24 cellular contexts compared by ENCODE assay signal in the genomic region with DNA sequence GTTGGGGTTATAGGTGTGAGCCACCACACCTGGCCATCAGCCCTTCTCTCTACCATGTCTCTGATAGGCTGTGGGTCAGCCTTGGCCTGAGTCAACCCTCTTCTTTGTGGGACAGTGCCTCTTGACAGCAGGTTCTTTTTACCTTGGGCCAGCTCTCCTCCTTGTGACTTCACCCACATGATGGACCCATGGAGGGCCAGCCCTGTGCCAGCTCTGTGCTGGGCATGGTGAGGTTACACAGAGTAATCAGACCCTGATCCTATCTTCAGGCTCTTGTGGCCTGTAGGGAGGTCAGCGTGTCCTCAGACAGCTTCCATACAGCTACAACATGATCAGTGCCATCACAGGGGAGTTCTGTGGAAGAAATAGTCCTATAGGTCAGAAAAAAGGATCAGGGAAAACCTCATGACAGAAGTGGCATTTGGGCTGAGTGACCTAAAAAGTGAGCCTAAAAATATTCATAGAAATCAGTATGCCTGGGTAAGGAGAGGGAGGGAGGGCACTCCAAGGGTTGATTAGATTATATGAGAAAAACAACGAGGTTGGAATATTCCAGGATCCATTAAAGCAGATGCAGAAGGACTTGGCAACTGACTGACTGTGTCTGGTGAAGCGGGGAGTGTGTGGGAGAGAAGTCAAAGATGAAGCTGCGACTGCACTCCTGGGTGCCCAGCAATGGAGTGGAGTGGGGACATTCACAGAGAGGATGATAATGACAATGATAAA. TPM values are rescaled to one million over a fixed set of nuclear protein-coding genes. Genes with fewer than 3 reads are reported as not detected.
DNase-seq lines count a peak whose midpoint lies in the region; ATAC-seq and TF ChIP-seq lines count a peak whose summit lies in the region.
"Had no signal": no experiment of that assay in that cellular context is flagged by ENCODE, and none has a peak within 500 bp of the region (broad histone marks: within the 10 kb centered on the region; RNA-seq: fewer than 3 reads in every experiment).

No MANE protein-coding gene starts in this region.

- no peak overlapping the region for H3K4me3 ChIP-seq in sigmoid colon
- H3K4me3 ChIP-seq: PC-9 had no signal

- DNase-seq in activated CD8-positive, alpha-beta memory T cell treated with anti-CD3 and anti-CD28 coated beads for 24 hours: peak; percentile 13
- DNase-seq in activated CD8-positive, alpha-beta memory T cell treated with anti-CD3 and anti-CD28 coated beads, Interleukin-2, amount 50 U/mL, for 48 hours: no peak
- DNase-seq in activated B cell treated with CpG ODN at 0.5 μM for 24 hours: peak; percentile 3
- peak; percentile 27 for DNase-seq in islet precursor cell
- DNase-seq in sigmoid colon: peak; percentile 57
- no peak for DNase-seq in Ammon's horn (ENCODE audit: low spot score)
- no peak for DNase-seq in NOMO-1 (lab: John Stamatoyannopoulos, UW; ENCODE audit: unreplicated experiment in 2 of 2)
- DNase-seq: 8988T; Calu3; DMS153; MM.1S; NCI-H2029; NCI-H446; NCI-H524 treated with DMSO at 0.1 percent for 48 hours; NK-92 treated with Interleukin-12 subunit alpha and Interleukin-12 subunit beta, amount 100 ng/mL, for 24 hours; PC-9; SHP77 had no signal

- H3K36me3 ChIP-seq in sigmoid colon: no peaks in the 10 kb centered on the region

- WGBS in sigmoid colon, 2 donors: 86 to 90% methylated on average over 4 of the region's 4 CpGs

- H3K36me3 Mint-ChIP-seq in activated B cell treated with CpG ODN at 0.5 μM for 24 hours (ENCODE audit: low read depth): no peaks in the 10 kb centered on the region
- H3K36me3 Mint-ChIP-seq: IgD-negative memory B cell had no signal

- H3K27me3 ChIP-seq in sigmoid colon: no peaks in the 10 kb centered on the region

- CTCF ChIA-PET in activated B cell treated with CpG ODN at 0.5 μM for 24 hours (lab: Charles Lee): no interaction called here

- H3K4me3 Mint-ChIP-seq in activated B cell treated with CpG ODN at 0.5 μM for 24 hours: no peak overlapping the region
- H3K4me3 Mint-ChIP-seq: IgD-negative memory B cell had no signal

- intact Hi-C loops in activated B cell treated with CpG ODN at 0.5 μM for 24 hours (cut with micrococcal nuclease) (no loop called here), sigmoid colon (cut with DNase I) (no loop called here)

- H3K9me3 Mint-ChIP-seq in activated B cell treated with CpG ODN at 0.5 μM for 24 hours: no peaks in the 10 kb centered on the region
- H3K9me3 Mint-ChIP-seq: IgD-negative memory B cell had no signal

- ATAC-seq in activated B cell treated with CpG ODN at 0.5 μM for 24 hours (ENCODE audit: low read depth) (no peak), GM18498 (IDR thresholded peaks at IDR 0.05; ENCODE audit: unreplicated experiment) (no peak)

- H3K4me1 ChIP-seq in sigmoid colon: no peaks in the 10 kb centered on the region

- H3K27me3 Mint-ChIP-seq in activated B cell treated with CpG ODN at 0.5 μM for 24 hours: peaks cover 6% of the 10 kb centered on the region

- no peaks in the 10 kb centered on the region for H3K9me3 ChIP-seq in sigmoid colon

- no peak overlapping the region for H3K27ac Mint-ChIP-seq in activated B cell treated with CpG ODN at 0.5 μM for 24 hours
- H3K27ac Mint-ChIP-seq: IgD-negative memory B cell had no signal

- H3K4me1 Mint-ChIP-seq in activated B cell treated with CpG ODN at 0.5 μM for 24 hours: no peaks in the 10 kb centered on the region
- H3K4me1 Mint-ChIP-seq: IgD-negative memory B cell had no signal

- POLR2A ChIA-PET in activated B cell treated with CpG ODN at 0.5 μM for 24 hours (lab: Charles Lee): no interaction called here

- no peak for TF ChIP-seq POLR2A in sigmoid colon (IDR thresholded peaks at IDR 0.05)

- H3K27ac ChIP-seq in sigmoid colon: no peak overlapping the region
- H3K27ac ChIP-seq: HL-60, KMS-11, PC-9 had no signal

- TF ChIP-seq EP300 in sigmoid colon (IDR thresholded peaks at IDR 0.05): no peak

- TF ChIP-seq CTCF in activated B cell treated with CpG ODN at 0.5 μM for 24 hours (IDR thresholded peaks at IDR 0.05): no peak
- no peak for TF ChIP-seq CTCF in sigmoid colon (IDR thresholded peaks at IDR 0.05)

RNA-seq across cellular contexts. Expression of gene OTOG, which starts 17.1 kb away (rescaled TPM):
- total RNA-seq in activated B cell treated with CpG ODN at 0.5 μM for 24 hours: not detected in 2 replicates
- total RNA-seq in sigmoid colon: under 1 TPM in 1 of 4 donors, not detected in 3; under 0.01 TPM
- under 1 TPM in 1 of 3 donors, not detected in 2; under 0.01 TPM for polyA plus RNA-seq in sigmoid colon
- total RNA-seq: Calu3, H4, PC-9, RPMI7951 had no signal
- polyA plus RNA-seq: BJ, IgD-negative memory B cell had no signal

RNA-seq across cellular contexts. Expression of gene USH1C, which starts 19.9 kb away (rescaled TPM):
- total RNA-seq in activated B cell treated with CpG ODN at 0.5 μM for 24 hours (not detected in 2 replicates), sigmoid colon (1 to 10 TPM; 1.2 to 2.5 (median 1.6) TPM)
- 100 to 1,000 TPM in 2 of 3 donors, 10 to 100 TPM in 1; 83.3 to 152 (median 114) TPM for polyA plus RNA-seq in sigmoid colon
- total RNA-seq: H4, PC-9, RPMI7951 had no signal
- polyA plus RNA-seq: BJ, IgD-negative memory B cell had no signal

Comparison
In these comparisons a context has a peak if more than half of its experiments do, and no peak if none do; other contexts are left out.
1. DNase-seq: peak in activated CD8-positive, alpha-beta memory T cell treated with anti-CD3 and anti-CD28 coated beads for 24 hours (single experiment), activated B cell treated with CpG ODN at 0.5 μM for 24 hours (single experiment), islet precursor cell (single experiment) and sigmoid colon (single experiment); none in activated CD8-positive, alpha-beta memory T cell treated with anti-CD3 and anti-CD28 coated beads, Interleukin-2, amount 50 U/mL, for 48 hours (single experiment), Ammon's horn (single experiment) and NOMO-1 (0 of 2).